ENCODE assay signal across 27 cellular contexts in the genomic region with DNA sequence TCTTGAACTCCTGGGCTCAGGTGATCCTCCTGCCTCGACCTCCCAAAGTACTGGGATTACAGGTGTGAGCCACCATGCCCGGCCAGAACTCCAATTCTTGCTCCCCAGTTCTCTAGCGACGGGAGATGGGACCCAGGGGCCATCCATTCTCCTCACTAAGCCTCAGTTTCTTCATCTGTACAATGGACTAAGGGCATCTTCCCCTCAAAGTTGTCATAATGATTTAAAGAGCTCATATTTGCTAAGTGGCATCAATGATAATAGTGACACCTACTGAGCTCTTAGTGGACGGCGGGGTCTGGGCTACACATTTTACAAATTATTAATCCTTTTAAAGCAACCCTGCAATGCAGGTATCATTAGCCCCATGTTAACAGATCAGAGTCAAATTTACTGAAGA.
"Had no signal": no experiment of that assay in that cellular context is flagged by ENCODE, and none has a peak within 500 bp of the region (broad histone marks: within the 10 kb centered on the region; RNA-seq: fewer than 3 reads in every experiment).

No MANE protein-coding gene starts in this region.

- H3K9me3 ChIP-seq: esophagus squamous epithelium, heart right ventricle, pancreas, psoas muscle, thoracic aorta had no signal

- H3K4me1 ChIP-seq: pancreas, psoas muscle had no signal

- H3K36me3 Mint-ChIP-seq: activated naive CD8-positive, alpha-beta T cell treated with anti-CD3 and anti-CD28 coated beads, Interleukin-2, amount 10 ng/mL, durations not matched to agents 7 days and 5 days had no signal

- H3K9me3 Mint-ChIP-seq: activated naive CD4-positive, alpha-beta T cell treated with anti-CD3 and anti-CD28 coated beads for 36 hours; activated naive CD8-positive, alpha-beta T cell treated with anti-CD3 and anti-CD28 coated beads, Interleukin-2, amount 10 ng/mL, durations not matched to agents 7 days and 5 days; dendritic cell treated with granulocyte-macrophage colony-stimulating factor and Interleukin-4, amounts not matched to agents 40 ng/mL and 50 ng/mL, for 4 days; memory B cell; naive thymus-derived CD4-positive, alpha-beta T cell; stimulated activated naive CD8-positive, alpha-beta T cell treated with anti-CD3 and anti-CD28 coated beads, Interleukin-15, Interleukin-2, amounts not matched to agents 100 ng/mL and 50 ng/mL, for 24 hours; T-cell; T-helper 2 cell treated with Interferon-gamma antibody and Interleukin-4, amounts not matched to agents 5 μg/mL and 100 μg/mL, for 36 hours had no signal

- H3K4me1 Mint-ChIP-seq: T-cell had no signal

- H3K27ac ChIP-seq: epithelial cell of prostate, esophagus squamous epithelium, heart right ventricle, pancreas, psoas muscle, thoracic aorta had no signal

- DNase-seq: activated CD4-positive, alpha-beta T cell treated with anti-CD3 and anti-CD28 coated beads for 4 hours; activated CD4-positive, alpha-beta T cell treated with anti-CD3 and anti-CD28 coated beads, Interleukin-2, amount 50 U/mL, for 4 hours; activated effector memory CD4-positive, alpha-beta T cell treated with Interleukin-2 at 50 U/mL for 16 hours; activated naive CD4-positive, alpha-beta T cell treated with anti-CD3 and anti-CD28 coated beads for 36 hours; activated naive CD8-positive, alpha-beta T cell treated with anti-CD3 and anti-CD28 coated beads, Interleukin-2, amount 10 ng/mL, durations not matched to agents 7 days and 5 days; activated T-cell treated with anti-CD3 and anti-CD28 coated beads for 4 hours; amniotic stem cell; caudate nucleus; effector CD4-positive, alpha-beta T cell; esophagus squamous epithelium; foreskin melanocyte; heart right ventricle; midbrain; naive thymus-derived CD4-positive, alpha-beta T cell; T-cell; trophoblast cell had no signal

- H3K27me3 Mint-ChIP-seq: activated naive CD8-positive, alpha-beta T cell treated with anti-CD3 and anti-CD28 coated beads, Interleukin-2, amount 10 ng/mL, durations not matched to agents 7 days and 5 days; dendritic cell treated with granulocyte-macrophage colony-stimulating factor and Interleukin-4, amounts not matched to agents 40 ng/mL and 50 ng/mL, for 4 days; memory B cell; naive thymus-derived CD4-positive, alpha-beta T cell; stimulated activated naive CD8-positive, alpha-beta T cell treated with anti-CD3 and anti-CD28 coated beads, Interleukin-15, Interleukin-2, amounts not matched to agents 100 ng/mL and 50 ng/mL, for 24 hours; T-cell had no signal

- H3K4me3 ChIP-seq: esophagus squamous epithelium, heart right ventricle, pancreas, psoas muscle, thoracic aorta had no signal

- H3K27ac Mint-ChIP-seq: activated naive CD4-positive, alpha-beta T cell treated with anti-CD3 and anti-CD28 coated beads for 36 hours; activated naive CD8-positive, alpha-beta T cell treated with anti-CD3 and anti-CD28 coated beads, Interleukin-2, amount 10 ng/mL, durations not matched to agents 7 days and 5 days; dendritic cell treated with granulocyte-macrophage colony-stimulating factor and Interleukin-4, amounts not matched to agents 40 ng/mL and 50 ng/mL, for 4 days; memory B cell; stimulated activated naive CD8-positive, alpha-beta T cell treated with anti-CD3 and anti-CD28 coated beads, Interleukin-15, Interleukin-2, amounts not matched to agents 100 ng/mL and 50 ng/mL, for 24 hours; T-cell; T-helper 2 cell treated with Interferon-gamma antibody and Interleukin-4, amounts not matched to agents 5 μg/mL and 100 μg/mL, for 36 hours had no signal

- ATAC-seq: heart right ventricle; naive thymus-derived CD4-positive, alpha-beta T cell; pancreas; psoas muscle; T-cell had no signal

- H3K27me3 ChIP-seq: esophagus squamous epithelium, heart right ventricle, pancreas had no signal

- FAIRE-seq: astrocyte, endometrium, pancreas, urothelium cell line had no signal

- H3K4me3 Mint-ChIP-seq: activated naive CD4-positive, alpha-beta T cell treated with anti-CD3 and anti-CD28 coated beads for 36 hours; activated naive CD8-positive, alpha-beta T cell treated with anti-CD3 and anti-CD28 coated beads, Interleukin-2, amount 10 ng/mL, durations not matched to agents 7 days and 5 days; dendritic cell treated with granulocyte-macrophage colony-stimulating factor and Interleukin-4, amounts not matched to agents 40 ng/mL and 50 ng/mL, for 4 days; memory B cell; naive thymus-derived CD4-positive, alpha-beta T cell; stimulated activated naive CD8-positive, alpha-beta T cell treated with anti-CD3 and anti-CD28 coated beads, Interleukin-15, Interleukin-2, amounts not matched to agents 100 ng/mL and 50 ng/mL, for 24 hours; T-cell; T-helper 2 cell treated with Interferon-gamma antibody and Interleukin-4, amounts not matched to agents 5 μg/mL and 100 μg/mL, for 36 hours had no signal
